Comparison of ENCODE assay signal across 31 cellular contexts in genomic region chr17:3207367-3207766, GRCh38. TPM values are rescaled to one million over a fixed set of nuclear protein-coding genes. Genes with fewer than 3 reads are reported as not detected.
"Had no signal": no experiment of that assay in that cellular context is flagged by ENCODE, and none has a peak within 500 bp of the region (broad histone marks: within the 10 kb centered on the region; RNA-seq: fewer than 3 reads in every experiment).

Gene OR1A1 (plus strand): TSS chr17:3207667. CDS start chr17:3215621, 7,954 bp downstream.

- H3K9me3 ChIP-seq: suprapubic skin, testis, thoracic aorta, thyroid gland, tibial artery, transverse colon, upper lobe of right lung, uterus, vagina had no signal

- H3K36me3 ChIP-seq: stomach, suprapubic skin, thoracic aorta, thyroid gland, tibial artery, tibial nerve, transverse colon, upper lobe of left lung, upper lobe of right lung, uterus, vagina had no signal

- H3K4me1 ChIP-seq: stomach, suprapubic skin, testis, thyroid gland, tibial artery, tibial nerve, transverse colon, upper lobe of left lung, upper lobe of right lung, uterus, vagina had no signal

- ATAC-seq: stimulated activated effector memory CD8-positive, alpha-beta T cell treated with anti-CD3 and anti-CD28 coated beads, Interleukin-12 subunit alpha, Interleukin-12 subunit beta, amount 100 ng/mL, for 72 hours; stimulated activated memory B cell treated with anti-CD40 and anti-IgM and Interleukin-4, amounts not matched to agents 10 μg/mL and 1 μg/mL and 100 μg/mL, for 72 hours; stimulated activated naive B cell treated with anti-CD40 and anti-IgM and Interleukin-4, amounts not matched to agents 10 μg/mL and 1 μg/mL and 100 μg/mL, for 72 hours; stimulated activated naive CD8-positive, alpha-beta T cell treated with anti-CD3 and anti-CD28 coated beads, Interleukin-15, amount 100 ng/mL, for 72 hours; stimulated activated naive CD8-positive, alpha-beta T cell treated with anti-CD3 and anti-CD28 coated beads, Interleukin-15, Interleukin-2, amounts not matched to agents 100 U/mL and 50 U/mL, for 24 hours; upper lobe of right lung had no signal

- H3K4me3 ChIP-seq: stomach, suprapubic skin, testis, thoracic aorta, thyroid gland, tibial artery, tibial nerve, transverse colon, upper lobe of left lung, upper lobe of right lung, uterus, vagina had no signal

- DNase-seq: stimulated activated CD4-positive, alpha-beta T cell treated with anti-CD3 and anti-CD28 coated beads, Interleukin-2, amount 100 ng/mL, for 48 hours; stimulated activated CD4-positive, alpha-beta T cell treated with anti-CD3 and anti-CD28 coated beads, Interleukin-4, amount 100 ng/mL, for 1 hour; stimulated activated CD4-positive, alpha-beta T cell treated with anti-CD3 and anti-CD28 coated beads, Interleukin-4, amount 100 ng/mL, for 24 hours; stimulated activated CD4-positive, alpha-beta T cell treated with anti-CD3 and anti-CD28 coated beads, Interleukin-4, amount 100 ng/mL, for 4 hours; stimulated activated CD8-positive, alpha-beta memory T cell treated with anti-CD3 and anti-CD28 coated beads, Interleukin-4, amount 100 ng/mL, for 48 hours; stimulated activated naive B cell treated with anti-CD40 and anti-IgM and Interleukin-4, amounts not matched to agents 10 μg/mL and 1 μg/mL and 100 μg/mL, for 72 hours; stimulated activated naive CD4-positive, alpha-beta T cell; stimulated activated naive CD4-positive, alpha-beta T cell treated with Interleukin-2 at 50 U/mL for 16 hours; stimulated activated naive CD8-positive, alpha-beta T cell treated with anti-CD3 and anti-CD28 coated beads, Interleukin-15, amount 100 ng/mL, for 72 hours; stimulated activated naive CD8-positive, alpha-beta T cell treated with anti-CD3 and anti-CD28 coated beads, Interleukin-15, Interleukin-2, amounts not matched to agents 100 U/mL and 50 U/mL, for 24 hours; stomach; substantia nigra; testis; thyroid gland; tibial artery; transverse colon; trophoblast cell; upper lobe of left lung; upper lobe of right lung; uterus had no signal

- H3K27ac ChIP-seq: stomach, suprapubic skin, testis, thoracic aorta, thyroid gland, tibial artery, tibial nerve, transverse colon, upper lobe of left lung, upper lobe of right lung, uterus, vagina had no signal

- H3K27me3 ChIP-seq: stomach, suprapubic skin, testis, thyroid gland, tibial artery, tibial nerve, transverse colon, upper lobe of left lung, upper lobe of right lung, uterus, vagina had no signal

- FAIRE-seq: urothelium cell line had no signal

RNA-seq across cellular contexts. Expression of gene OR1A1, which starts in this region (rescaled TPM):
- total RNA-seq: stomach, subcutaneous adipose tissue, temporal lobe, thoracic aorta, thyroid gland, tibial nerve, transverse colon, upper lobe of left lung, upper lobe of right lung, ureter, urinary bladder, uterus, vagina had no signal
- polyA plus RNA-seq: stomach, urinary bladder had no signal
